ENCODE assay signal across 8 cellular contexts in the genomic region with DNA sequence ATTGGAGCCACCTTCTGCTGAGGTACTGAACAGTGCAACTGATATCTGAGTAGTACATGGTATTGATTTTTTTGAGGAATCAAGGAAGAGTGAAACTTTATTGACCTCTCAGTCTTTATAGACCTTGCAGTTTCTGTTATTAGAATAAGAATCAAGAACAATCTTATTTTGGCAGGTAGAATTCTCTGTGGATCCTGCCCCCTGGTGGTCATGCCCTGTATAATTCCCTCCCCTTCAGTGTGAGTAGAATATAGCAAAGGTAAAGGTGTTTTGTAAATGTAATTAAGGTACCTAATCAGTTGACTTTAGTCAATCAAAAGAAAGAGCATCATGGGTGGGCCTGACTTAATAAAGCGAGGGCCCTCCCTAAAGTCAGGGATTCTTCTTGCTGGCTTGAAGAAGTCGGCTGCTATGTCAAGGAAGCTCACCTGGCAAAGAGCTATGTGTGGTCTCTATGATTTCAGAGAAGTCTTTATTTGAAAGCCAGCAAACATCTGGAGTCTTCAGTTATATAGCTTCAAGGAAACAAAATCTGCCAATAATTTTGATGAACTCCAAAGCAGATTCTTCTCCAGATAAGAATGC.
DNase-seq lines count a peak whose midpoint lies in the region; ATAC-seq and TF ChIP-seq lines count a peak whose summit lies in the region.

No MANE protein-coding gene starts in this region.

- CTCF ChIA-PET in PC-3 (lab: Charles Lee), result interaction anchor here (1.0 to 1.4 kb wide), 2 partner anchors 137 to 603 kb away, joined by 4 to 12 read pairs; no protein-coding TSS in a partner anchor

- intact Hi-C loops in PC-3 (cut with micrococcal nuclease), result loop anchor here (2.0 kb wide), 2 partner anchors 137 to 603 kb away; no protein-coding TSS in a partner anchor

- H3K4me3 ChIP-seq in PC-3 (ENCODE audit: low read length), result no peak overlapping the region
- no peak overlapping the region for H3K4me3 ChIP-seq in fibroblast of lung (replicated peaks in 1 of 4; ENCODE audit: control extremely low read depth in 1 of 4, insufficient read depth in 1 of 4, low read depth in 3 of 4, low read length in 4 of 4)

- H3K27ac ChIP-seq in PC-3 (ENCODE audit: low read length), result no peak overlapping the region
- H3K27ac ChIP-seq in fibroblast of lung (ENCODE audit: insufficient read depth, low read length), result no peak overlapping the region

- no peaks in the 10 kb centered on the region for H3F3A ChIP-seq in PC-3 (ENCODE audit: low read length, unreplicated experiment)

- ATAC-seq in GM21367 (IDR thresholded peaks at IDR 0.05; ENCODE audit: unreplicated experiment) (peak; percentile 87), PC-3 (no peak), HG02798 (IDR thresholded peaks at IDR 0.05; ENCODE audit: poor library complexity, unreplicated experiment) (no peak)

- TF ChIP-seq CTCF in PC-3 (conservative IDR thresholded peaks at IDR 0.05; ENCODE audit: low read depth, low read length) (peak; percentile 83), fibroblast of lung (conservative IDR thresholded peaks at IDR 0.05 in 1 of 2, IDR thresholded peaks at IDR 0.05 in 1 of 2; ENCODE audit: low read depth in 1 of 2, low read length in 2 of 2) (peak; percentile 58 to 59)

- H3K9me2 ChIP-seq in PC-3 (replicated peaks; ENCODE audit: low read length), result no peaks in the 10 kb centered on the region

- H2AFZ ChIP-seq in PC-3 (ENCODE audit: low read length), result no peak overlapping the region
- H2AFZ ChIP-seq in fibroblast of lung (ENCODE audit: low read length), result no peak overlapping the region

- H3K36me3 ChIP-seq in PC-3 (ENCODE audit: low read depth, low read length) (no peaks in the 10 kb centered on the region), fibroblast of lung (ENCODE audit: control insufficient read depth, insufficient read depth, low read length) (no peaks in the 10 kb centered on the region)

- POLR2A ChIA-PET in PC-3 (lab: Charles Lee; ENCODE audit: unreplicated experiment), result no interaction called here

- H3K9ac ChIP-seq in PC-3 (ENCODE audit: low read length), result no peak overlapping the region
- no peak overlapping the region for H3K9ac ChIP-seq in fibroblast of lung (ENCODE audit: insufficient read depth, low read length)

- peaks cover 17% of the 10 kb centered on the region for H3K27me3 ChIP-seq in PC-3 (ENCODE audit: low read length)
- no peaks in the 10 kb centered on the region for H3K27me3 ChIP-seq in fibroblast of lung (ENCODE audit: control insufficient read depth, insufficient read depth, low read length)

- DNase-seq in COLO668 (lab: John Stamatoyannopoulos, UW; ENCODE audit: unreplicated experiment), result peak; percentile 24
- DNase-seq in PC-3, result peak; percentile 40
- peak; percentile 1 to 2 for DNase-seq in fibroblast of lung (ENCODE audit: low read depth in 2 of 2)
- DNase-seq in stimulated activated CD4-positive, alpha-beta T cell treated with anti-CD3 and anti-CD28 coated beads, Interleukin-1b, Interleukin-23, amount 100 ng/mL, for 48 hours, result peak; percentile 13
- no peak for DNase-seq in foreskin melanocyte
- DNase-seq in ureter (ENCODE audit: low spot score), result no peak

- H3K4me2 ChIP-seq in PC-3 (ENCODE audit: low read length) (no peak overlapping the region), fibroblast of lung (ENCODE audit: extremely low read depth, insufficient read depth, low read length) (no peak overlapping the region)

- H4K20me1 ChIP-seq in PC-3 (ENCODE audit: low read length) (no peaks in the 10 kb centered on the region), fibroblast of lung (ENCODE audit: control insufficient read depth, extremely low read depth, insufficient read depth, low read length) (no peaks in the 10 kb centered on the region)

- H3K9me3 ChIP-seq in PC-3 (ENCODE audit: low read length), result no peaks in the 10 kb centered on the region
- no peaks in the 10 kb centered on the region for H3K9me3 ChIP-seq in fibroblast of lung (ENCODE audit: control insufficient read depth, insufficient read depth, low read depth, low read length)

- H3K79me2 ChIP-seq in PC-3 (ENCODE audit: low read length), result no peaks in the 10 kb centered on the region
- no peaks in the 10 kb centered on the region for H3K79me2 ChIP-seq in fibroblast of lung (ENCODE audit: control insufficient read depth, insufficient read depth, low read length)

- H3K4me1 ChIP-seq in PC-3 (ENCODE audit: insufficient read depth, low read length) (no peaks in the 10 kb centered on the region), fibroblast of lung (ENCODE audit: control insufficient read depth, extremely low read depth, insufficient read depth, low read length) (no peaks in the 10 kb centered on the region)

- no TSS peak for BruUV-seq in PC-3 (replicated peaks; lab: Mats Ljungman, UMichigan)

Comparison
In these comparisons a context has a peak if more than half of its experiments do, and no peak if none do; other contexts are left out.
1. DNase-seq: peak in COLO668 (single experiment), PC-3 (single experiment), fibroblast of lung (2 of 2) and stimulated activated CD4-positive, alpha-beta T cell treated with anti-CD3 and anti-CD28 coated beads, Interleukin-1b, Interleukin-23, amount 100 ng/mL, for 48 hours (single experiment); none in foreskin melanocyte (single experiment) and ureter (single experiment).